In genomic region chr4:99635601-99636000, GRCh38 we compare ENCODE assay signal across 19 cellular contexts. TPM values are rescaled to one million over a fixed set of nuclear protein-coding genes. Genes with fewer than 3 reads are reported as not detected.
DNase-seq lines count a peak whose midpoint lies in the region; ATAC-seq, FAIRE-seq and TF ChIP-seq lines count a peak whose summit lies in the region.
"Had no signal": no experiment of that assay in that cellular context is flagged by ENCODE, and none has a peak within 500 bp of the region (broad histone marks: within the 10 kb centered on the region; RNA-seq: fewer than 3 reads in every experiment).

No MANE protein-coding gene starts in this region.

- H3K36me3 ChIP-seq in neural progenitor cell: no peaks in the 10 kb centered on the region
- H3K36me3 ChIP-seq in tibial artery: no peaks in the 10 kb centered on the region

- H3K4me1 Mint-ChIP-seq in neural progenitor cell: peaks cover 5% of the 10 kb centered on the region
- H3K4me1 Mint-ChIP-seq: CD14-positive monocyte had no signal

- no peaks in the 10 kb centered on the region for H4K20me1 ChIP-seq in neural progenitor cell (ENCODE audit: low read depth)

- no peaks in the 10 kb centered on the region for H3K27me3 ChIP-seq in foreskin keratinocyte
- H3K27me3 ChIP-seq in neural progenitor cell: no peaks in the 10 kb centered on the region
- no peaks in the 10 kb centered on the region for H3K27me3 ChIP-seq in tibial artery

- ATAC-seq in HG02798 (IDR thresholded peaks at IDR 0.05; ENCODE audit: poor library complexity, unreplicated experiment) (peak; percentile 45), foreskin keratinocyte (peak; percentile 21)

- H2AFZ ChIP-seq in neural progenitor cell (replicated peaks): no peak overlapping the region

- H3K4me3 ChIP-seq in neural progenitor cell (no peak overlapping the region), tibial artery (no peak overlapping the region)

- H3K27ac ChIP-seq in foreskin keratinocyte (no peak overlapping the region), neural progenitor cell (no peak overlapping the region), tibial artery (no peak overlapping the region)

- no peaks in the 10 kb centered on the region for H3K79me2 ChIP-seq in neural progenitor cell (ENCODE audit: low read depth)

- no peak for TF ChIP-seq CTCF in foreskin keratinocyte (conservative IDR thresholded peaks at IDR 0.05)
- no peak for TF ChIP-seq CTCF in neural progenitor cell (IDR thresholded peaks at IDR 0.05)
- no peak for TF ChIP-seq CTCF in tibial artery (IDR thresholded peaks at IDR 0.05)

- no peaks in the 10 kb centered on the region for H3F3A ChIP-seq in neural progenitor cell (ENCODE audit: low read depth)

- peak; percentile 5 for FAIRE-seq in GM18507 (lab: Jason Lieb, UNC)
- FAIRE-seq: G401.6, GM12891 had no signal

- DNase-seq in GM18507 (ENCODE audit: extremely low spot score, insufficient read length, low read depth) (no peak), RPMI7951 (ENCODE audit: low read depth) (peak; percentile 50), foreskin keratinocyte (peak in 1 of 2 donors; percentile 25), neural progenitor cell (ENCODE audit: low spot score) (no peak), NCI-H2171 (lab: John Stamatoyannopoulos, UW) (no peak), tibial artery (no peak)
- DNase-seq: Caco-2, DMS79, HCEC 1CT, KBM-7, NCI-H1092 treated with DMSO at 0.1 percent for 48 hours, NCI-H1694 treated with DMSO at 0.1 percent for 48 hours, NCI-H446 treated with DMSO at 0.1 percent for 48 hours, RPMI8226 had no signal

- no peaks in the 10 kb centered on the region for H3K27me3 Mint-ChIP-seq in neural progenitor cell (ENCODE audit: insufficient read depth, low read depth)

- H3K4me2 ChIP-seq in neural progenitor cell: no peak overlapping the region

- H3K9me3 Mint-ChIP-seq in neural progenitor cell: no peaks in the 10 kb centered on the region
- H3K9me3 Mint-ChIP-seq: CD14-positive monocyte had no signal

- H3K4me3 Mint-ChIP-seq in neural progenitor cell: no peak overlapping the region
- H3K4me3 Mint-ChIP-seq: CD14-positive monocyte had no signal

- intact Hi-C loops in tibial artery (cut with DNase I; ENCODE audit: low total_unique reads): no loop called here

- H3K9me3 ChIP-seq in neural progenitor cell (ENCODE audit: low read depth): no peaks in the 10 kb centered on the region
- H3K9me3 ChIP-seq in tibial artery: no peaks in the 10 kb centered on the region
- H3K9me3 ChIP-seq: Caco-2 had no signal

- H3K36me3 Mint-ChIP-seq in neural progenitor cell: no peaks in the 10 kb centered on the region
- H3K36me3 Mint-ChIP-seq: CD14-positive monocyte had no signal

- H3K9ac ChIP-seq in neural progenitor cell: no peak overlapping the region

- H3K27ac Mint-ChIP-seq in neural progenitor cell: no peak overlapping the region
- H3K27ac Mint-ChIP-seq: CD14-positive monocyte had no signal

- H3K4me1 ChIP-seq in foreskin keratinocyte (peaks cover 5% of the 10 kb centered on the region), neural progenitor cell (peaks cover 4% of the 10 kb centered on the region), tibial artery (no peaks in the 10 kb centered on the region)
- H3K4me1 ChIP-seq: Caco-2 had no signal

RNA-seq across cellular contexts. Expression of gene C4orf54, which starts 22.0 kb away (rescaled TPM):
- 1.4 TPM in 2 replicates for total RNA-seq in RPMI7951 (2014; rRNA removed; shearing (Covaris generic))
- total RNA-seq in foreskin keratinocyte: not detected in 2 replicates
- polyA plus RNA-seq in foreskin keratinocyte: not detected in 2 replicates
- not detected in 2 replicates for total RNA-seq in neural progenitor cell (ENCODE audit: low replicate concordance)
- total RNA-seq: A673, Caco-2 had no signal
- polyA plus RNA-seq: CD14-positive monocyte had no signal
